ENCODE assay signal across 1 cellular context in genomic region chr11:7860844-7861243, GRCh38.
TF ChIP-seq lines count a peak whose summit lies in the region.

No MANE protein-coding gene starts in this region.

TF ChIP-seq in H1, 55 proteins besides CTCF, POLR2A, EP300 and RAD21:
- TF ChIP-seq RBBP5 (IDR thresholded peaks at IDR 0.05; ENCODE audit: borderline replicate concordance, low read depth, low read length), result 0 out of 2 replicates have a peak, but pooled peaks have one; percentile 52
TF ChIP-seq in H1: peak in this region for 1; not testable (repeated sequence) for 54.
